1 cellular context compared by ENCODE assay signal in genomic region chr20:5211803-5212714, GRCh38.
TF ChIP-seq lines count a peak whose summit lies in the region.

No MANE protein-coding gene starts in this region.

TF ChIP-seq in liver, 16 proteins besides CTCF, POLR2A, EP300 and RAD21 (continued from another document):
- TF ChIP-seq ZBTB33 (IDR thresholded peaks at IDR 0.05) (peak; percentile 88), FOXA2 (IDR thresholded peaks at IDR 0.05) (peak; percentile 50), HNF4A (conservative IDR thresholded peaks at IDR 0.05) (peak; percentile 99), YY1 (IDR thresholded peaks at IDR 0.05) (peak; percentile 81)
